In genomic region chr11:47552581-47553416, GRCh38 we compare ENCODE assay signal across 1 cellular context.
TF ChIP-seq lines count a peak whose summit lies in the region.

Gene CELF1, minus strand, starts transcription at chr11:47553132. Its CDS starts 53,609 bp downstream, at chr11:47499523.

TF ChIP-seq in HCT116, 20 proteins besides CTCF, POLR2A, EP300 and RAD21 (continued from another document):
- peak; percentile 62; the same call in 1 of the 2 replicates for TF ChIP-seq SRF (IDR thresholded peaks at IDR 0.05; ENCODE audit: low read depth)
- TF ChIP-seq TCF7L2 (IDR thresholded peaks at IDR 0.05; ENCODE audit: borderline replicate concordance, extremely low read depth, insufficient read depth, insufficient read length) = no peak
- TF ChIP-seq, protein P1, sequence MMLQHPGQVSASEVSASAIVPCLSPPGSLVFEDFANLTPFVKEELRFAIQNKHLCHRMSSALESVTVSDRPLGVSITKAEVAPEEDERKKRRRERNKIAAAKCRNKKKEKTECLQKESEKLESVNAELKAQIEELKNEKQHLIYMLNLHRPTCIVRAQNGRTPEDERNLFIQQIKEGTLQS (IDR thresholded peaks at IDR 0.05) = no peak
- TF ChIP-seq YY1 (IDR thresholded peaks at IDR 0.05; ENCODE audit: extremely low read depth, insufficient replicate concordance, low read depth, low read length) = peak; percentile 97
TF ChIP-seq in HCT116: peak in this region for 11.
